20 cellular contexts compared by ENCODE assay signal in genomic region chr2:26674771-26675170, GRCh38. TPM values are rescaled to one million over a fixed set of nuclear protein-coding genes. Genes with fewer than 3 reads are reported as not detected.
"Had no signal": no experiment of that assay in that cellular context is flagged by ENCODE, and none has a peak within 500 bp of the region (broad histone marks: within the 10 kb centered on the region; RNA-seq: fewer than 3 reads in every experiment).

No MANE protein-coding gene starts in this region.

- H3K27ac ChIP-seq: left lung, lower lobe of right lung, right atrium auricular region, tibial artery, upper lobe of left lung, vagina had no signal

- DNase-seq: dermis blood vessel endothelial cell; effector CD4-positive, alpha-beta T cell; foreskin melanocyte; hippocampal formation; lower lobe of right lung; naive thymus-derived CD4-positive, alpha-beta T cell; small intestine; stimulated activated CD4-positive, alpha-beta T cell treated with anti-CD3 and anti-CD28 coated beads, Interleukin-2, amount 100 ng/mL, for 48 hours had no signal

- H3K9me3 ChIP-seq: left lung, lower lobe of right lung, right atrium auricular region, tibial artery, upper lobe of left lung, vagina had no signal

- H3K36me3 ChIP-seq: left lung, lower lobe of right lung, right atrium auricular region, tibial artery, upper lobe of left lung, vagina had no signal

- H3K4me3 ChIP-seq: left lung, lower lobe of right lung, right atrium auricular region, tibial artery, upper lobe of left lung, vagina had no signal

- H3K4me1 ChIP-seq: left lung, lower lobe of right lung, right atrium auricular region, tibial artery, upper lobe of left lung, vagina had no signal

- ATAC-seq: left lung; lower lobe of right lung; naive thymus-derived CD4-positive, alpha-beta T cell had no signal

- H3K4me3 Mint-ChIP-seq: memory B cell; naive thymus-derived CD4-positive, alpha-beta T cell; stimulated activated naive CD8-positive, alpha-beta T cell treated with anti-CD3 and anti-CD28 coated beads, Interleukin-15, Interleukin-2, amounts not matched to agents 100 ng/mL and 50 ng/mL, for 24 hours had no signal

- H3K36me3 Mint-ChIP-seq: memory B cell had no signal

- H3K9me3 Mint-ChIP-seq: stimulated activated naive CD8-positive, alpha-beta T cell treated with anti-CD3 and anti-CD28 coated beads, Interleukin-15, Interleukin-2, amounts not matched to agents 100 ng/mL and 50 ng/mL, for 24 hours had no signal

- H3K27me3 ChIP-seq: right atrium auricular region, tibial artery, upper lobe of left lung, vagina had no signal

- H3K27ac Mint-ChIP-seq: memory B cell; naive thymus-derived CD4-positive, alpha-beta T cell; stimulated activated naive CD8-positive, alpha-beta T cell treated with anti-CD3 and anti-CD28 coated beads, Interleukin-15, Interleukin-2, amounts not matched to agents 100 ng/mL and 50 ng/mL, for 24 hours had no signal

- H3K4me1 Mint-ChIP-seq: memory B cell; naive thymus-derived CD4-positive, alpha-beta T cell had no signal

RNA-seq across cellular contexts. Expression of gene KCNK3, which starts 17.8 kb away (rescaled TPM):
- total RNA-seq: naive thymus-derived CD4-positive, alpha-beta T cell had no signal
- polyA plus RNA-seq: naive thymus-derived CD4-positive, alpha-beta T cell had no signal

RNA-seq across cellular contexts. Expression of gene CIB4, which starts 33.6 kb away (rescaled TPM):
- total RNA-seq: dermis blood vessel endothelial cell; left lung; lower lobe of right lung; mononuclear cell; naive thymus-derived CD4-positive, alpha-beta T cell; osteocyte; right atrium auricular region; temporal lobe; upper lobe of left lung; vagina had no signal
- polyA plus RNA-seq: esophagus; naive thymus-derived CD4-positive, alpha-beta T cell; neural cell; small intestine had no signal
